ENCODE assay signal across 19 cellular contexts in the genomic region with DNA sequence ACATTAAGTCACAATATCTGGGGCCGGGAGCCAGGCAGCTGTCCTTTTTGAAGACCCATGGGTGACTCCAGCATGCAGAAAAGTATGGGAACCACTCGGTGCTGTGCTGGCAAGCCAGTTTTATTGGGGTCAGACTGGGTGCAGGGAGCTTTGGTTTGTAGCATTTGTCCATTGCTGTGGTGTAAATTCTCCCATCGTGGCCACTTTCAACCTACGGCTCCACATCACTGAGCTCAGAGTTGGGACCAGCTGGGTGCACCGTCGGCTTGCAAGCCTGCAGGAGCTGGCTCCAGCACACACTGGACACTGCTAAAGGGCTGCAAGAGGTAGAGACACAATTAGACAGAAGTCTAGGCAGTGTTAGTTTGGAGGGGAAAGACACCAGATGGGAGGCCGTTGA.
A peak's percentile ranks its signal among the peaks of the same experiment; 100 is the strongest.
DNase-seq lines count a peak whose midpoint lies in the region; ATAC-seq, FAIRE-seq and TF ChIP-seq lines count a peak whose summit lies in the region.
"Had no signal": no experiment of that assay in that cellular context is flagged by ENCODE, and none has a peak within 500 bp of the region (broad histone marks: within the 10 kb centered on the region; RNA-seq: fewer than 3 reads in every experiment).

No MANE protein-coding gene starts in this region.

- H3K4me1 Mint-ChIP-seq in activated T-cell treated with anti-CD3 and anti-CD28 coated beads, Interleukin-2, amount 50 U/mL, for 24 hours (ENCODE audit: low read depth): peaks cover 51% of the 10 kb centered on the region

- H3K9me2 ChIP-seq in MM.1S (replicated peaks; ENCODE audit: insufficient read depth, low read length): no peaks in the 10 kb centered on the region

- no peaks in the 10 kb centered on the region for H3K79me2 ChIP-seq in K562 (ENCODE audit: control insufficient read depth, insufficient read depth, low read length)
- no peaks in the 10 kb centered on the region for H3K79me2 ChIP-seq in MM.1S (ENCODE audit: low read length)

- H3K9me3 Mint-ChIP-seq in activated T-cell treated with anti-CD3 and anti-CD28 coated beads, Interleukin-2, amount 50 U/mL, for 24 hours: no peaks in the 10 kb centered on the region
- H3K9me3 Mint-ChIP-seq: CD4-positive, alpha-beta memory T cell had no signal

- no peaks in the 10 kb centered on the region for H3K4me1 ChIP-seq in HEK293 (ENCODE audit: control insufficient read depth, insufficient read depth, low read length)
- H3K4me1 ChIP-seq in K562 (replicated peaks in 1 of 2; ENCODE audit: control insufficient read depth in 2 of 2, insufficient read depth in 2 of 2, low read length in 2 of 2): peaks cover 13 to 22% of the 10 kb centered on the region in 2 experiments; a peak in 4 of 5 replicates
- no peaks in the 10 kb centered on the region for H3K4me1 ChIP-seq in breast epithelium
- no peaks in the 10 kb centered on the region for H3K4me1 ChIP-seq in MM.1S (ENCODE audit: low read length)

- TF ChIP-seq EP300 in K562 (IDR thresholded peaks at IDR 0.05; ENCODE audit: low read length): no peak

- POLR2A ChIA-PET in HEK293 (lab: Yijun Ruan, JAX): interaction anchor here (0.9 to 2.0 kb wide), 2 partner anchors 8 to 17 kb away, joined by 4 to 6 read pairs; no protein-coding TSS in a partner anchor
- POLR2A ChIA-PET in K562 (lab: Yijun Ruan, JAX): interaction anchor here (0.6 to 4.4 kb wide), 10 partner anchors 8 to 222 kb away, joined by 3 to 28 read pairs (median 4); no protein-coding TSS in a partner anchor

- no peak overlapping the region for H3K4me2 ChIP-seq in K562 (ENCODE audit: insufficient read depth, low read length)
- no peak overlapping the region for H3K4me2 ChIP-seq in MM.1S (ENCODE audit: low read depth, low read length)

- no peak overlapping the region for H2AFZ ChIP-seq in K562 (ENCODE audit: low read depth, low read length)
- H2AFZ ChIP-seq in MM.1S (ENCODE audit: low read length): no peak overlapping the region

- peaks cover 31% of the 10 kb centered on the region for H4K20me1 ChIP-seq in K562 (replicated peaks; ENCODE audit: control insufficient read depth, insufficient read depth, low read length)
- no peaks in the 10 kb centered on the region for H4K20me1 ChIP-seq in MM.1S (ENCODE audit: insufficient read depth, low read length)

- no peak overlapping the region for H3K4me3 ChIP-seq in HEK293 (ENCODE audit: low read depth, low read length)
- H3K4me3 ChIP-seq in K562: no peak overlapping the region
- H3K4me3 ChIP-seq in breast epithelium: no peak overlapping the region
- no peak overlapping the region for H3K4me3 ChIP-seq in MM.1S (ENCODE audit: low read length)

- no TSS peak for BruUV-seq in K562 (replicated peaks; lab: Mats Ljungman, UMichigan)

- TF ChIP-seq RAD21 in K562 (CRISPR knock-in tag; conservative IDR thresholded peaks at IDR 0.05 in 1 of 2, IDR thresholded peaks at IDR 0.05 in 1 of 2): no peak

- no peak for FAIRE-seq in K562 (lab: Jason Lieb, UNC)

- H3K36me3 ChIP-seq in HEK293 (ENCODE audit: control insufficient read depth in 2 of 2, insufficient read depth in 1 of 2, low read length in 2 of 2) (peaks cover 0 to 18% of the 10 kb centered on the region in 2 experiments; a peak in 1 of 3 replicates), K562 (ENCODE audit: control insufficient read depth, insufficient read depth, low read length) (peaks cover 8% of the 10 kb centered on the region), breast epithelium (no peaks in the 10 kb centered on the region), MM.1S (replicated peaks; ENCODE audit: insufficient read depth, low read length) (no peaks in the 10 kb centered on the region)

- peak; percentile 29 for DNase-seq in activated T-cell treated with anti-CD3 and anti-CD28 coated beads, Interleukin-2, amount 50 U/mL, for 24 hours
- no peak for DNase-seq in activated T-cell treated with anti-CD3 and anti-CD28 coated beads, Interleukin-2, amount 50 U/mL, for 1 hour
- DNase-seq in K562 (ENCODE audit: extremely low read depth in 1 of 4, low spot score in 3 of 4) (no peak), posterior vena cava (ENCODE audit: low spot score) (peak; percentile 38), breast epithelium (ENCODE audit: low spot score in 2 of 2) (no peak), MM.1S (no peak)
- DNase-seq: 8988T; Calu3; CD4-positive, alpha-beta memory T cell; DMS53; Kasumi-1; NCI-H1105 treated with DMSO at 0.1 percent for 48 hours; NCI-H1694 treated with DMSO at 0.1 percent for 48 hours; NCI-H69; NK-92 treated with Interleukin-12 subunit alpha and Interleukin-12 subunit beta, amount 100 ng/mL, for 24 hours; SIG-M5 had no signal

- intact Hi-C loops in K562 (cut with micrococcal nuclease): no loop called here
- intact Hi-C loops in posterior vena cava (cut with DNase I): no loop called here
- intact Hi-C loops in breast epithelium (cut with DNase I; ENCODE audit: low total_unique reads): no loop called here

- no peaks in the 10 kb centered on the region for H3F3A ChIP-seq in MM.1S (ENCODE audit: insufficient read depth, low read length)

- no peak overlapping the region for H3K27ac Mint-ChIP-seq in activated T-cell treated with anti-CD3 and anti-CD28 coated beads, Interleukin-2, amount 50 U/mL, for 24 hours

- TF ChIP-seq CTCF in HEK293 (tag by site-specific recombination; IDR thresholded peaks at IDR 0.05) (no peak), K562 (IDR thresholded peaks at IDR 0.05 in 2 of 3, conservative IDR thresholded peaks at IDR 0.05 in 1 of 3; ENCODE audit: insufficient read depth in 2 of 3, low read depth in 1 of 3, low read length in 3 of 3) (no peak), breast epithelium (IDR thresholded peaks at IDR 0.05) (no peak), MM.1S (IDR thresholded peaks at IDR 0.05; ENCODE audit: low read length) (no peak)

- no peak overlapping the region for H3K4me3 Mint-ChIP-seq in activated T-cell treated with anti-CD3 and anti-CD28 coated beads, Interleukin-2, amount 50 U/mL, for 24 hours
- H3K4me3 Mint-ChIP-seq: CD4-positive, alpha-beta memory T cell had no signal

- H3K9me3 ChIP-seq in HEK293 (ENCODE audit: control insufficient read depth, insufficient read depth, low read depth, low read length): no peaks in the 10 kb centered on the region
- no peaks in the 10 kb centered on the region for H3K9me3 ChIP-seq in K562 (replicated peaks; ENCODE audit: control insufficient read depth, insufficient read depth, low read depth, low read length)
- H3K9me3 ChIP-seq in breast epithelium: no peaks in the 10 kb centered on the region
- no peaks in the 10 kb centered on the region for H3K9me3 ChIP-seq in MM.1S (replicated peaks; ENCODE audit: insufficient read depth, low read length)

- no peak for TF ChIP-seq POLR2A in K562 (conservative IDR thresholded peaks at IDR 0.05)
- TF ChIP-seq POLR2A in breast epithelium (IDR thresholded peaks at IDR 0.05): no peak

- peak overlapping the region in 1 of 2 experiments; percentile 66; a peak in 1 of 4 replicates for H3K9ac ChIP-seq in K562 (ENCODE audit: insufficient read depth in 1 of 2, low read depth in 2 of 2, low read length in 2 of 2)
- H3K9ac ChIP-seq in MM.1S (ENCODE audit: low read length): no peak overlapping the region

- CTCF ChIA-PET in HEK293 (lab: Yijun Ruan, JAX) (interaction anchor here (1.0 to 1.9 kb wide), 3 partner anchors 14 to 23 kb away, joined by 4 to 13 read pairs (median 8); no protein-coding TSS in a partner anchor), K562 (lab: Yijun Ruan, JAX; ENCODE audit: low intra/inter-chr PET ratio) (no interaction called here)

- H3K27ac ChIP-seq in HEK293 (ENCODE audit: extremely low read depth, low read depth, low read length) (no peak overlapping the region), K562 (ENCODE audit: extremely low read depth, low read depth, low read length) (no peak overlapping the region), breast epithelium (no peak overlapping the region), MM.1S (ENCODE audit: low read length) (no peak overlapping the region)

- no peaks in the 10 kb centered on the region for H3K27me3 Mint-ChIP-seq in activated T-cell treated with anti-CD3 and anti-CD28 coated beads, Interleukin-2, amount 50 U/mL, for 24 hours
- H3K27me3 Mint-ChIP-seq: CD4-positive, alpha-beta memory T cell had no signal

- 65% methylated on average over 7 of the region's 7 CpGs for WGBS in K562 (ENCODE audit: insufficient coverage, low coverage, missing lambda C conversion rate)

- in situ Hi-C loops in K562 (cut with MboI): no loop called here

- no peaks in the 10 kb centered on the region for H3K9me1 ChIP-seq in K562 (ENCODE audit: control insufficient read depth, insufficient read depth, low read length)

- ATAC-seq in K562 (peak; percentile 16), HG02610 (IDR thresholded peaks at IDR 0.05; ENCODE audit: unreplicated experiment) (no peak)
- ATAC-seq: HCT116 had no signal

- H3K27me3 ChIP-seq in K562 (ENCODE audit: control insufficient read depth in 2 of 2, insufficient read depth in 2 of 2, low read length in 2 of 2) (no peaks in the 10 kb centered on the region), breast epithelium (no peaks in the 10 kb centered on the region), MM.1S (replicated peaks; ENCODE audit: insufficient read depth, low read length) (no peaks in the 10 kb centered on the region)

- peaks cover 82% of the 10 kb centered on the region for H3K36me3 Mint-ChIP-seq in activated T-cell treated with anti-CD3 and anti-CD28 coated beads, Interleukin-2, amount 50 U/mL, for 24 hours (ENCODE audit: low read depth)

TF ChIP-seq in HEK293, 187 proteins besides CTCF, POLR2A, EP300 and RAD21:
- TF ChIP-seq ZNF391 (tag by site-specific recombination; IDR thresholded peaks at IDR 0.05; ENCODE audit: borderline replicate concordance, low read depth) (no peak), ZNF112 (tag by site-specific recombination; IDR thresholded peaks at IDR 0.05) (peak; percentile 63; the same call in 1 of the 2 replicates)

TF ChIP-seq in K562, 482 proteins besides CTCF, POLR2A, EP300 and RAD21:
- 0 out of 2 replicates have a peak, but pooled peaks have one; percentile 0 for TF ChIP-seq ZNF263 (CRISPR knock-in tag; IDR thresholded peaks at IDR 0.05; ENCODE audit: borderline replicate concordance)
- no peak for TF ChIP-seq CHD1 (IDR thresholded peaks at IDR 0.05; ENCODE audit: low read length)

Comparison
In these comparisons a context has a peak if more than half of its experiments do, and no peak if none do; other contexts are left out.
1. DNase-seq: peak in activated T-cell treated with anti-CD3 and anti-CD28 coated beads, Interleukin-2, amount 50 U/mL, for 24 hours (single experiment) and posterior vena cava (single experiment); none in activated T-cell treated with anti-CD3 and anti-CD28 coated beads, Interleukin-2, amount 50 U/mL, for 1 hour (single experiment), K562 (0 of 4), breast epithelium (0 of 2) and MM.1S (single experiment).